In genomic region chr6:42761287-42762067, GRCh38 we compare ENCODE assay signal across 2 cellular contexts.
TF ChIP-seq lines count a peak whose summit lies in the region.

No MANE protein-coding gene starts in this region.

TF ChIP-seq in GM23338, 12 proteins besides CTCF, POLR2A, EP300 and RAD21:
- TF ChIP-seq EZH2 (IDR thresholded peaks at IDR 0.05; ENCODE audit: low read depth, unreplicated experiment) (no peak), ZNF114 (CRISPR knock-in tag; IDR thresholded peaks at IDR 0.05) (no peak), CREB1 (CRISPR knock-in tag; IDR thresholded peaks at IDR 0.05; ENCODE audit: low read depth) (no peak), ETS1 (IDR thresholded peaks at IDR 0.05) (no peak), ZNF462 (CRISPR knock-in tag; IDR thresholded peaks at IDR 0.05) (no peak), EZH2phosphoT487 (IDR thresholded peaks at IDR 0.05; ENCODE audit: unreplicated experiment) (no peak), POLR2AphosphoS5 (IDR thresholded peaks at IDR 0.05; ENCODE audit: low read depth) (no peak), ZNF331 (CRISPR knock-in tag; IDR thresholded peaks at IDR 0.05; ENCODE audit: low read depth) (no peak), REST (IDR thresholded peaks at IDR 0.05; ENCODE audit: unreplicated experiment) (no peak), STAT1 (IDR thresholded peaks at IDR 0.05; ENCODE audit: unreplicated experiment) (no peak)

TF ChIP-seq in IMR-90, 13 proteins besides CTCF, POLR2A, EP300 and RAD21:
- 0 out of 2 replicates have a peak, but pooled peaks have one; percentile 31 for TF ChIP-seq CEBPB (IDR thresholded peaks at IDR 0.05; ENCODE audit: low read depth, low read length)
- TF ChIP-seq MXI1 (IDR thresholded peaks at IDR 0.05; ENCODE audit: borderline replicate concordance, low read depth, low read length), result no peak
